Comparison of ENCODE assay signal across 1 cellular context in the genomic region with DNA sequence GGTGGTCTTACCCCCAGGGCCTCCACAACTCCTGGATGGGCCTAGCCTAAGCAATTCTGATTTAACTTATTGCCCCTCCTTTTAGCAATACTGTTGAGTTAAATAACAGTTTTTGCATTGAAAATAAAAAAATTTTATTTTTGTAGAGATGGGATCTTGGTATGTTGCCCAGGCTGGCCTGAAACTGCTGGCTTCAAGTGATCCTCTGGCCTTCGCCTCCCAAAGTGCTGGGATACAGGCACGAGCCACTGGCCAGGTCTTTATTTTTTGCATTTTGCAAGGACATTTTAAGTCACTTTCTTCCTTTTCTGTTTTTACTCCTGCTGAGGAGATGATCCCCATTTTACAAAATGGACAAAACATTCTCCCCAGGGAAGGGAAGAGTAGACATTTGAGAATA.
TF ChIP-seq lines count a peak whose summit lies in the region.

No MANE protein-coding gene starts in this region.

TF ChIP-seq in K562, 482 proteins besides CTCF, POLR2A, EP300 and RAD21 (continued from another document):
- TF ChIP-seq, protein P1, sequence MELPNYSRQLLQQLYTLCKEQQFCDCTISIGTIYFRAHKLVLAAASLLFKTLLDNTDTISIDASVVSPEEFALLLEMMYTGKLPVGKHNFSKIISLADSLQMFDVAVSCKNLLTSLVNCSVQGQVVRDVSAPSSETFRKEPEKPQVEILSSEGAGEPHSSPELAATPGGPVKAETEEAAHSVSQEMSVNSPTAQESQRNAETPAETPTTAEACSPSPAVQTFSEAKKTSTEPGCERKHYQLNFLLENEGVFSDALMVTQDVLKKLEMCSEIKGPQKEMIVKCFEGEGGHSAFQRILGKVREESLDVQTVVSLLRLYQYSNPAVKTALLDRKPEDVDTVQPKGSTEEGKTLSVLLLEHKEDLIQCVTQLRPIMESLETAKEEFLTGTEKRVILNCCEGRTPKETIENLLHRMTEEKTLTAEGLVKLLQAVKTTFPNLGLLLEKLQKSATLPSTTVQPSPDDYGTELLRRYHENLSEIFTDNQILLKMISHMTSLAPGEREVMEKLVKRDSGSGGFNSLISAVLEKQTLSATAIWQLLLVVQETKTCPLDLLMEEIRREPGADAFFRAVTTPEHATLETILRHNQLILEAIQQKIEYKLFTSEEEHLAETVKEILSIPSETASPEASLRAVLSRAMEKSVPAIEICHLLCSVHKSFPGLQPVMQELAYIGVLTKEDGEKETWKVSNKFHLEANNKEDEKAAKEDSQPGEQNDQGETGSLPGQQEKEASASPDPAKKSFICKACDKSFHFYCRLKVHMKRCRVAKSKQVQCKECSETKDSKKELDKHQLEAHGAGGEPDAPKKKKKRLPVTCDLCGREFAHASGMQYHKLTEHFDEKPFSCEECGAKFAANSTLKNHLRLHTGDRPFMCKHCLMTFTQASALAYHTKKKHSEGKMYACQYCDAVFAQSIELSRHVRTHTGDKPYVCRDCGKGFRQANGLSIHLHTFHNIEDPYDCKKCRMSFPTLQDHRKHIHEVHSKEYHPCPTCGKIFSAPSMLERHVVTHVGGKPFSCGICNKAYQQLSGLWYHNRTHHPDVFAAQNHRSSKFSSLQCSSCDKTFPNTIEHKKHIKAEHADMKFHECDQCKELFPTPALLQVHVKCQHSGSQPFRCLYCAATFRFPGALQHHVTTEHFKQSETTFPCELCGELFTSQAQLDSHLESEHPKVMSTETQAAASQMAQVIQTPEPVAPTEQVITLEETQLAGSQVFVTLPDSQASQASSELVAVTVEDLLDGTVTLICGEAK (IDR thresholded peaks at IDR 0.05), result peak; percentile 20; the same call in 1 of the 2 replicates
- TF ChIP-seq, protein P1 (CRISPR knock-in tag; IDR thresholded peaks at IDR 0.05), result no peak
- TF ChIP-seq, protein P2, sequence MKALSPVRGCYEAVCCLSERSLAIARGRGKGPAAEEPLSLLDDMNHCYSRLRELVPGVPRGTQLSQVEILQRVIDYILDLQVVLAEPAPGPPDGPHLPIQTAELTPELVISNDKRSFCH (CRISPR knock-in tag; IDR thresholded peaks at IDR 0.05), result no peak
- TF ChIP-seq, protein P2 (tag; IDR thresholded peaks at IDR 0.05), result no peak
- TF ChIP-seq FOXP1 (CRISPR knock-in tag; IDR thresholded peaks at IDR 0.05) (peak; percentile 10; the same call in 1 of the 2 replicates), GABPB1 (CRISPR knock-in tag; IDR thresholded peaks at IDR 0.05) (no peak), ARID2 (IDR thresholded peaks at IDR 0.05) (no peak), ILF3 (IDR thresholded peaks at IDR 0.05; ENCODE audit: borderline replicate concordance) (no peak), CHD4 (IDR thresholded peaks at IDR 0.05; ENCODE audit: insufficient read depth, insufficient replicate concordance, low read depth, low read length, poor library complexity, severe bottlenecking) (no peak), SREBF2 (CRISPR knock-in tag; IDR thresholded peaks at IDR 0.05) (no peak), ZFP36 (IDR thresholded peaks at IDR 0.05; ENCODE audit: low read depth, low read length, partially characterized antibody) (no peak), KLF16 (IDR thresholded peaks at IDR 0.05) (no peak), MEF2A (IDR thresholded peaks at IDR 0.05; ENCODE audit: control insufficient read depth, low read depth, low read length) (no peak), FOXJ2 (tag; IDR thresholded peaks at IDR 0.05) (peak; percentile 0; the same call in 1 of the 2 replicates), KLF1 (tag; IDR thresholded peaks at IDR 0.05) (no peak), SRSF7 (optimal IDR thresholded peaks at IDR 0.05; ENCODE audit: low read depth, low read length) (no peak), GTF2A2 (tag; IDR thresholded peaks at IDR 0.05) (no peak), RNF2 (IDR thresholded peaks at IDR 0.05) (peak; percentile 4; the same call in 1 of the 2 replicates), HLTF (IDR thresholded peaks at IDR 0.05) (no peak)
- TF ChIP-seq, protein P3, sequence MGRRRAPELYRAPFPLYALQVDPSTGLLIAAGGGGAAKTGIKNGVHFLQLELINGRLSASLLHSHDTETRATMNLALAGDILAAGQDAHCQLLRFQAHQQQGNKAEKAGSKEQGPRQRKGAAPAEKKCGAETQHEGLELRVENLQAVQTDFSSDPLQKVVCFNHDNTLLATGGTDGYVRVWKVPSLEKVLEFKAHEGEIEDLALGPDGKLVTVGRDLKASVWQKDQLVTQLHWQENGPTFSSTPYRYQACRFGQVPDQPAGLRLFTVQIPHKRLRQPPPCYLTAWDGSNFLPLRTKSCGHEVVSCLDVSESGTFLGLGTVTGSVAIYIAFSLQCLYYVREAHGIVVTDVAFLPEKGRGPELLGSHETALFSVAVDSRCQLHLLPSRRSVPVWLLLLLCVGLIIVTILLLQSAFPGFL (CRISPR knock-in tag; IDR thresholded peaks at IDR 0.05), result no peak
- TF ChIP-seq, protein P4, sequence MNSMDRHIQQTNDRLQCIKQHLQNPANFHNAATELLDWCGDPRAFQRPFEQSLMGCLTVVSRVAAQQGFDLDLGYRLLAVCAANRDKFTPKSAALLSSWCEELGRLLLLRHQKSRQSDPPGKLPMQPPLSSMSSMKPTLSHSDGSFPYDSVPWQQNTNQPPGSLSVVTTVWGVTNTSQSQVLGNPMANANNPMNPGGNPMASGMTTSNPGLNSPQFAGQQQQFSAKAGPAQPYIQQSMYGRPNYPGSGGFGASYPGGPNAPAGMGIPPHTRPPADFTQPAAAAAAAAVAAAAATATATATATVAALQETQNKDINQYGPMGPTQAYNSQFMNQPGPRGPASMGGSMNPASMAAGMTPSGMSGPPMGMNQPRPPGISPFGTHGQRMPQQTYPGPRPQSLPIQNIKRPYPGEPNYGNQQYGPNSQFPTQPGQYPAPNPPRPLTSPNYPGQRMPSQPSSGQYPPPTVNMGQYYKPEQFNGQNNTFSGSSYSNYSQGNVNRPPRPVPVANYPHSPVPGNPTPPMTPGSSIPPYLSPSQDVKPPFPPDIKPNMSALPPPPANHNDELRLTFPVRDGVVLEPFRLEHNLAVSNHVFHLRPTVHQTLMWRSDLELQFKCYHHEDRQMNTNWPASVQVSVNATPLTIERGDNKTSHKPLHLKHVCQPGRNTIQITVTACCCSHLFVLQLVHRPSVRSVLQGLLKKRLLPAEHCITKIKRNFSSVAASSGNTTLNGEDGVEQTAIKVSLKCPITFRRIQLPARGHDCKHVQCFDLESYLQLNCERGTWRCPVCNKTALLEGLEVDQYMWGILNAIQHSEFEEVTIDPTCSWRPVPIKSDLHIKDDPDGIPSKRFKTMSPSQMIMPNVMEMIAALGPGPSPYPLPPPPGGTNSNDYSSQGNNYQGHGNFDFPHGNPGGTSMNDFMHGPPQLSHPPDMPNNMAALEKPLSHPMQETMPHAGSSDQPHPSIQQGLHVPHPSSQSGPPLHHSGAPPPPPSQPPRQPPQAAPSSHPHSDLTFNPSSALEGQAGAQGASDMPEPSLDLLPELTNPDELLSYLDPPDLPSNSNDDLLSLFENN (IDR thresholded peaks at IDR 0.05; ENCODE audit: low read depth in 2 of 2, low read length in 2 of 2), result no peak
- TF ChIP-seq, protein P5, sequence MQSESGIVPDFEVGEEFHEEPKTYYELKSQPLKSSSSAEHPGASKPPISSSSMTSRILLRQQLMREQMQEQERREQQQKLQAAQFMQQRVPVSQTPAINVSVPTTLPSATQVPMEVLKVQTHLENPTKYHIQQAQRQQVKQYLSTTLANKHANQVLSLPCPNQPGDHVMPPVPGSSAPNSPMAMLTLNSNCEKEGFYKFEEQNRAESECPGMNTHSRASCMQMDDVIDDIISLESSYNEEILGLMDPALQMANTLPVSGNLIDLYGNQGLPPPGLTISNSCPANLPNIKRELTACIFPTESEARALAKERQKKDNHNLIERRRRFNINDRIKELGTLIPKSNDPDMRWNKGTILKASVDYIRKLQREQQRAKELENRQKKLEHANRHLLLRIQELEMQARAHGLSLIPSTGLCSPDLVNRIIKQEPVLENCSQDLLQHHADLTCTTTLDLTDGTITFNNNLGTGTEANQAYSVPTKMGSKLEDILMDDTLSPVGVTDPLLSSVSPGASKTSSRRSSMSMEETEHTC (IDR thresholded peaks at IDR 0.05), result no peak
